In genomic region chr2:110737783-110738182, GRCh38 we compare ENCODE assay signal across 31 cellular contexts. TPM values are rescaled to one million over a fixed set of nuclear protein-coding genes. Genes with fewer than 3 reads are reported as not detected.
"Had no signal": no experiment of that assay in that cellular context is flagged by ENCODE, and none has a peak within 500 bp of the region (broad histone marks: within the 10 kb centered on the region; RNA-seq: fewer than 3 reads in every experiment).

No MANE protein-coding gene starts in this region.

- ATAC-seq: activated CD8-positive, alpha-beta memory T cell treated with anti-CD3 and anti-CD28 coated beads, Interleukin-2, amount 10 ng/mL, durations not matched to agents 7 days and 5 days; activated CD8-positive, alpha-beta T cell treated with anti-CD3 and anti-CD28 coated beads, Interleukin-2, amount 10 ng/mL, durations not matched to agents 7 days and 5 days; activated naive CD4-positive, alpha-beta T cell treated with anti-CD3 and anti-CD28 coated beads, Interleukin-2, amount 50 U/mL, for 72 hours; gastroesophageal sphincter had no signal

- H3K27ac Mint-ChIP-seq: activated CD4-positive, alpha-beta memory T cell treated with anti-CD3 and anti-CD28 coated beads for 36 hours; activated CD8-positive, alpha-beta memory T cell treated with anti-CD3 and anti-CD28 coated beads, Interleukin-2, amount 10 ng/mL, durations not matched to agents 7 days and 5 days; activated CD8-positive, alpha-beta T cell treated with anti-CD3 and anti-CD28 coated beads, Interleukin-2, amount 10 ng/mL, durations not matched to agents 7 days and 5 days; activated naive CD4-positive, alpha-beta T cell treated with anti-CD3 and anti-CD28 coated beads, Interleukin-2, amount 10 ng/mL, durations not matched to agents 7 days and 5 days; activated naive CD4-positive, alpha-beta T cell treated with anti-CD3 and anti-CD28 coated beads, Interleukin-2, amount 50 U/mL, for 72 hours; activated naive CD8-positive, alpha-beta T cell treated with anti-CD3 and anti-CD28 coated beads, Interleukin-2, amount 10 ng/mL, durations not matched to agents 7 days and 5 days; activated T-helper 1 cell treated with anti-CD3 and anti-CD28 coated beads, Interleukin-12 subunit alpha, Interleukin-12 subunit beta, Interleukin-2, Interleukin-4 antibody, amounts not matched to agents 30 ng/mL and 10 ng/mL and 1 ng/mL, durations not matched to agents 14 hours and 24 hours and 36 hours; brain had no signal

- DNase-seq: activated CD4-positive, alpha-beta memory T cell treated with anti-CD3 and anti-CD28 coated beads for 36 hours; activated CD4-positive, alpha-beta T cell treated with anti-CD3 and anti-CD28 coated beads for 1 hour; activated CD4-positive, alpha-beta T cell treated with anti-CD3 and anti-CD28 coated beads for 4 hours; activated CD8-positive, alpha-beta memory T cell treated with anti-CD3 and anti-CD28 coated beads, Interleukin-2, amount 10 ng/mL, durations not matched to agents 7 days and 5 days; activated CD8-positive, alpha-beta memory T cell treated with anti-CD3 and anti-CD28 coated beads, Interleukin-2, amount 50 U/mL, for 4 hours; activated CD8-positive, alpha-beta T cell treated with anti-CD3 and anti-CD28 coated beads, Interleukin-2, amount 10 ng/mL, durations not matched to agents 7 days and 5 days; activated gamma-delta T cell; activated naive CD4-positive, alpha-beta T cell; activated naive CD4-positive, alpha-beta T cell treated with anti-CD3 and anti-CD28 coated beads, Interleukin-2, amount 10 ng/mL, durations not matched to agents 7 days and 5 days; activated naive CD8-positive, alpha-beta T cell treated with anti-CD3 and anti-CD28 coated beads, Interleukin-2, amount 10 ng/mL, durations not matched to agents 7 days and 5 days; activated T-cell treated with anti-CD3 and anti-CD28 coated beads, Interleukin-2, amount 50 U/mL, for 1 hour; activated T-cell treated with anti-CD3 and anti-CD28 coated beads, Interleukin-2, amount 50 U/mL, for 48 hours; central memory CD4-positive, alpha-beta T cell; cerebellar nuclear complex; colonic mucosa; effector CD8-positive, alpha-beta T cell; erythroblast; esophagus squamous epithelium; foreskin melanocyte; T-helper 2 cell had no signal

- H3K27ac ChIP-seq: ascending aorta, breast epithelium, cardiac muscle cell, colonic mucosa, esophagus squamous epithelium, gastroesophageal sphincter had no signal

- H3K36me3 Mint-ChIP-seq: activated naive CD8-positive, alpha-beta T cell treated with anti-CD3 and anti-CD28 coated beads, Interleukin-2, amount 10 ng/mL, durations not matched to agents 7 days and 5 days; brain had no signal

- H3K4me3 Mint-ChIP-seq: activated CD4-positive, alpha-beta memory T cell treated with anti-CD3 and anti-CD28 coated beads for 36 hours; activated CD8-positive, alpha-beta memory T cell treated with anti-CD3 and anti-CD28 coated beads, Interleukin-2, amount 10 ng/mL, durations not matched to agents 7 days and 5 days; activated CD8-positive, alpha-beta T cell treated with anti-CD3 and anti-CD28 coated beads, Interleukin-2, amount 10 ng/mL, durations not matched to agents 7 days and 5 days; activated naive CD4-positive, alpha-beta T cell treated with anti-CD3 and anti-CD28 coated beads, Interleukin-2, amount 10 ng/mL, durations not matched to agents 7 days and 5 days; activated naive CD8-positive, alpha-beta T cell treated with anti-CD3 and anti-CD28 coated beads, Interleukin-2, amount 10 ng/mL, durations not matched to agents 7 days and 5 days; activated T-helper 1 cell treated with anti-CD3 and anti-CD28 coated beads, Interleukin-12 subunit alpha, Interleukin-12 subunit beta, Interleukin-2, Interleukin-4 antibody, amounts not matched to agents 30 ng/mL and 10 ng/mL and 1 ng/mL, durations not matched to agents 14 hours and 24 hours and 36 hours; brain had no signal

RNA-seq across cellular contexts. Expression of gene ACOXL, which starts 5.4 kb away (rescaled TPM):
- total RNA-seq: activated CD8-positive, alpha-beta T cell treated with anti-CD3 and anti-CD28 coated beads, Interleukin-2, amount 10 ng/mL, durations not matched to agents 7 days and 5 days; activated naive CD8-positive, alpha-beta T cell treated with anti-CD3 and anti-CD28 coated beads, Interleukin-2, amount 10 ng/mL, durations not matched to agents 7 days and 5 days; ascending aorta; breast epithelium; dermis microvascular lymphatic vessel endothelial cell; esophagus squamous epithelium; fibroblast of lung; fibroblast of villous mesenchyme; gastroesophageal sphincter; glomerular endothelial cell had no signal

RNA-seq across cellular contexts. Expression of gene BUB1, which starts 59.9 kb away (rescaled TPM):
- total RNA-seq: ascending aorta had no signal
